ENCODE assay signal across 8 cellular contexts in genomic region chr9:96854073-96854876, GRCh38. TPM values are rescaled to one million over a fixed set of nuclear protein-coding genes. Genes with fewer than 3 reads are reported as not detected.
DNase-seq lines count a peak whose midpoint lies in the region; ATAC-seq and TF ChIP-seq lines count a peak whose summit lies in the region.

Gene ZNF782, minus strand, starts transcription at chr9:96854514. Its CDS starts 2,553 bp downstream, at chr9:96851961.

- H3K4me3 ChIP-seq in esophagus squamous epithelium, result peak within 1 kb of the TSS; percentile 70 to 90 (median 81)
- peak within 1 kb of the TSS; percentile 82 to 90 for H3K4me3 ChIP-seq in muscle layer of duodenum (ENCODE audit: low read depth in 1 of 2, low read length in 2 of 2)

- H3K4me1 ChIP-seq in esophagus squamous epithelium, result peaks cover 7 to 33% (median 13%) of the 10 kb centered on the region in 3 donors
- peaks cover 10 to 20% of the 10 kb centered on the region in 2 donors for H3K4me1 ChIP-seq in muscle layer of duodenum (ENCODE audit: control insufficient read depth in 1 of 2, insufficient read depth in 2 of 2, low read length in 2 of 2)

- peaks cover 0 to 2% (median 0%) of the 10 kb centered on the region in 3 donors for H3K36me3 ChIP-seq in esophagus squamous epithelium
- peaks cover 0 to 2% of the 10 kb centered on the region in 2 donors for H3K36me3 ChIP-seq in muscle layer of duodenum (ENCODE audit: control insufficient read depth in 1 of 2, insufficient read depth in 2 of 2, low read length in 2 of 2)

- intact Hi-C loops in esophagus squamous epithelium (cut with DNase I), result loop anchor here (5.0 to 10.0 kb wide), 2 partner anchors 261 to 548 kb away; no protein-coding TSS in a partner anchor

- H3K27me3 ChIP-seq in esophagus squamous epithelium, result no peaks in the 10 kb centered on the region
- H3K27me3 ChIP-seq in muscle layer of duodenum (ENCODE audit: low read depth, low read length), result no peaks in the 10 kb centered on the region

- peak; percentile 91 for ATAC-seq in GM21723 (IDR thresholded peaks at IDR 0.05; ENCODE audit: unreplicated experiment)

- peaks cover 0 to 10% (median 0%) of the 10 kb centered on the region in 3 donors for H3K9me3 ChIP-seq in esophagus squamous epithelium
- no peaks in the 10 kb centered on the region for H3K9me3 ChIP-seq in muscle layer of duodenum (ENCODE audit: control insufficient read depth in 1 of 2, low read length in 2 of 2)

- peak in 1 of 6 experiments; percentile 31 for TF ChIP-seq CTCF in esophagus squamous epithelium (IDR thresholded peaks at IDR 0.05)

- 0% methylated on average over 21 to 27 of the region's 66 CpGs for WGBS in esophagus squamous epithelium, 2 donors

- H3K27ac ChIP-seq in esophagus squamous epithelium (peak within 1 kb of the TSS; percentile 79 to 89 (median 86)), muscle layer of duodenum (ENCODE audit: low read length) (peak within 1 kb of the TSS; percentile 61)

- TF ChIP-seq POLR2A in esophagus squamous epithelium (IDR thresholded peaks at IDR 0.05), result peak in 3 of 4 donors; percentile 17 to 55 (median 53)

- DNase-seq in DMS53 (lab: John Stamatoyannopoulos, UW), result peak; percentile 95
- DNase-seq in KG1 (lab: John Stamatoyannopoulos, UW), result peak; percentile 85
- DNase-seq in activated T-cell treated with anti-CD3 and anti-CD28 coated beads, Interleukin-2, amount 50 U/mL, for 48 hours, result peak; percentile 89 to 90
- peak; percentile 41 for DNase-seq in esophagus squamous epithelium (lab: John Stamatoyannopoulos, UW)
- peak; percentile 65 for DNase-seq in stimulated activated CD8-positive, alpha-beta memory T cell treated with anti-CD3 and anti-CD28 coated beads, Interleukin-7, amount 100 ng/mL, for 24 hours (ENCODE audit: low read depth)

TF ChIP-seq in PFSK-1, 5 proteins besides CTCF, POLR2A, EP300 and RAD21:
- TF ChIP-seq FOXP2 (optimal IDR thresholded peaks at IDR 0.05; ENCODE audit: borderline replicate concordance, extremely low read depth, extremely low read length, insufficient read depth), result no peak
- TF ChIP-seq TAF1 (IDR thresholded peaks at IDR 0.05; ENCODE audit: borderline replicate concordance, insufficient read depth, low read length), result 0 out of 2 replicates have a peak, but pooled peaks have one; percentile 51
- TF ChIP-seq REST (IDR thresholded peaks at IDR 0.05; ENCODE audit: insufficient read depth in 1 of 2, low read depth in 2 of 2, low read length in 2 of 2), result no peak
- TF ChIP-seq POLR2AphosphoS5 (IDR thresholded peaks at IDR 0.05; ENCODE audit: low read depth, low read length), result peak; percentile 80
TF ChIP-seq in PFSK-1: peak in this region for 2.

RNA-seq across cellular contexts. Expression of gene ZNF782, which starts in this region (rescaled TPM):
- polyA plus RNA-seq in PFSK-1 (2012; ENCODE audit: insufficient read length, low read depth), result 0.85 TPM
- total RNA-seq in esophagus squamous epithelium, result 10 to 100 TPM in 1 of 4 donors, 1 to 10 TPM in 3; 4.7 to 10.1 (median 6.5) TPM

Comparison
In these comparisons a context has a peak if more than half of its experiments do, and no peak if none do; other contexts are left out.
1. Peak in every context shown above with its lines: DNase-seq, ATAC-seq, H3K4me3 ChIP-seq and H3K27ac ChIP-seq.
2. DNase-seq: peak in every context shown above with its lines; median percentile 95 in DMS53; 90 in activated T-cell treated with anti-CD3 and anti-CD28 coated beads, Interleukin-2, amount 50 U/mL, for 48 hours; 85 in KG1; 65 in stimulated activated CD8-positive, alpha-beta memory T cell treated with anti-CD3 and anti-CD28 coated beads, Interleukin-7, amount 100 ng/mL, for 24 hours; 41 in esophagus squamous epithelium.